ENCODE assay signal across 15 cellular contexts in the genomic region with DNA sequence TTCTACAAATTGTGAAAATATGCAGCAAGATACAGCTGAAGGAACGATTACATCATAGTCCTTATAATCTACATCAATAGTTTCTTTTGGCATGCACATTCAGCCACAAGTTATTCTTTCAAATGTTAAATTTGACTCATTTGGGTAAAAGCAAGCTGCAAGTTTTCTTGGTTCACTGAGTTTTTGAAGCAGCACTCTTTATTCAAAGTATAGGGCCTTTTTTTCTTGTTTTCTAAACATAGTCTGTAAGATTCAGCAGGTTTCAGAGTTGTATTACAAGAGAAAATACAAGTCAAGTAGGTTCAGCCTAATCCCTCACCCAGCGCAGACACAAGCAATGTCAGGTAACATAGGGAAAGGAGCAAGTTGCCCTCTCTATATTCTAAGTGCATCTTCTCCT.
DNase-seq lines count a peak whose midpoint lies in the region; ATAC-seq, FAIRE-seq and TF ChIP-seq lines count a peak whose summit lies in the region.
"Had no signal": no experiment of that assay in that cellular context is flagged by ENCODE, and none has a peak within 500 bp of the region (broad histone marks: within the 10 kb centered on the region; RNA-seq: fewer than 3 reads in every experiment).

No MANE protein-coding gene starts in this region.

- intact Hi-C loops in activated CD4-positive, alpha-beta T cell treated with anti-CD3 and anti-CD28 coated beads, Interleukin-2, amount 10 ng/mL, durations not matched to agents 24 days and 14 days (cut with micrococcal nuclease), result no loop called here

- no peaks in the 10 kb centered on the region for H3K4me1 Mint-ChIP-seq in astrocyte (ENCODE audit: low read depth, unreplicated experiment)
- no peaks in the 10 kb centered on the region for H3K4me1 Mint-ChIP-seq in activated CD4-positive, alpha-beta T cell treated with anti-CD3 and anti-CD28 coated beads, Interleukin-2, amount 10 ng/mL, durations not matched to agents 24 days and 14 days
- H3K4me1 Mint-ChIP-seq: stimulated activated memory B cell treated with anti-CD40 and anti-IgM and Interleukin-4, amounts not matched to agents 10 μg/mL and 1 μg/mL and 100 μg/mL, for 72 hours had no signal

- no peak overlapping the region for H3K4me3 ChIP-seq in astrocyte (ENCODE audit: insufficient read depth, low read depth, low read length)
- H3K4me3 ChIP-seq: prostate gland had no signal

- no peaks in the 10 kb centered on the region for H3K27me3 Mint-ChIP-seq in astrocyte (ENCODE audit: low read depth, unreplicated experiment)
- no peaks in the 10 kb centered on the region for H3K27me3 Mint-ChIP-seq in activated CD4-positive, alpha-beta T cell treated with anti-CD3 and anti-CD28 coated beads, Interleukin-2, amount 10 ng/mL, durations not matched to agents 24 days and 14 days
- H3K27me3 Mint-ChIP-seq: stimulated activated memory B cell treated with anti-CD40 and anti-IgM and Interleukin-4, amounts not matched to agents 10 μg/mL and 1 μg/mL and 100 μg/mL, for 72 hours had no signal

- H3K36me3 ChIP-seq in astrocyte (ENCODE audit: insufficient read depth, low read length), result no peaks in the 10 kb centered on the region
- H3K36me3 ChIP-seq: prostate gland had no signal

- no peaks in the 10 kb centered on the region for H3K79me2 ChIP-seq in astrocyte (ENCODE audit: insufficient read depth, low read length)

- no peaks in the 10 kb centered on the region for H3K9me3 ChIP-seq in astrocyte (ENCODE audit: insufficient read depth, low read depth, low read length)
- H3K9me3 ChIP-seq: prostate gland had no signal

- H2AFZ ChIP-seq in astrocyte (ENCODE audit: low read depth, low read length), result no peak overlapping the region

- no peak overlapping the region for H3K4me3 Mint-ChIP-seq in astrocyte (ENCODE audit: unreplicated experiment)
- no peak overlapping the region for H3K4me3 Mint-ChIP-seq in activated CD4-positive, alpha-beta T cell treated with anti-CD3 and anti-CD28 coated beads, Interleukin-2, amount 10 ng/mL, durations not matched to agents 24 days and 14 days
- H3K4me3 Mint-ChIP-seq: stimulated activated memory B cell treated with anti-CD40 and anti-IgM and Interleukin-4, amounts not matched to agents 10 μg/mL and 1 μg/mL and 100 μg/mL, for 72 hours had no signal

- H3K27me3 ChIP-seq in astrocyte (ENCODE audit: insufficient read depth, low read length), result peaks cover 6% of the 10 kb centered on the region

- H3K36me3 Mint-ChIP-seq in astrocyte (ENCODE audit: low read depth, unreplicated experiment), result no peaks in the 10 kb centered on the region
- no peaks in the 10 kb centered on the region for H3K36me3 Mint-ChIP-seq in activated CD4-positive, alpha-beta T cell treated with anti-CD3 and anti-CD28 coated beads, Interleukin-2, amount 10 ng/mL, durations not matched to agents 24 days and 14 days (ENCODE audit: low read depth)
- H3K36me3 Mint-ChIP-seq: stimulated activated memory B cell treated with anti-CD40 and anti-IgM and Interleukin-4, amounts not matched to agents 10 μg/mL and 1 μg/mL and 100 μg/mL, for 72 hours had no signal

- TF ChIP-seq CTCF in astrocyte (IDR thresholded peaks at IDR 0.05; ENCODE audit: insufficient read depth, low read depth, low read length), result no peak

- no peak overlapping the region for H3K4me2 ChIP-seq in astrocyte (ENCODE audit: low read length)

- no peak overlapping the region for H3K27ac ChIP-seq in astrocyte (ENCODE audit: low read depth, low read length)
- H3K27ac ChIP-seq: prostate gland had no signal

- peak; percentile 47 for ATAC-seq in GM18520 (IDR thresholded peaks at IDR 0.05; ENCODE audit: unreplicated experiment)
- peak; percentile 40 for ATAC-seq in GM21576 (IDR thresholded peaks at IDR 0.05; ENCODE audit: unreplicated experiment)
- ATAC-seq in HG03045 (IDR thresholded peaks at IDR 0.05; ENCODE audit: unreplicated experiment), result peak; percentile 71
- no peak for ATAC-seq in stimulated activated naive CD8-positive, alpha-beta T cell treated with anti-CD3 and anti-CD28 coated beads, Interleukin-15, Interleukin-2, amounts not matched to agents 100 U/mL and 50 U/mL, for 24 hours
- ATAC-seq: stimulated activated memory B cell treated with anti-CD40 and anti-IgM and Interleukin-4, amounts not matched to agents 10 μg/mL and 1 μg/mL and 100 μg/mL, for 72 hours had no signal

- no peak for FAIRE-seq in astrocyte (lab: Jason Lieb, UNC)

- peak; percentile 31 for DNase-seq in astrocyte (ENCODE audit: low read depth)
- no peak for DNase-seq in DMS53 treated with DMSO at 0.1 percent for 48 hours (lab: John Stamatoyannopoulos, UW; ENCODE audit: unreplicated experiment)
- DNase-seq in NCI-H1694 (lab: John Stamatoyannopoulos, UW), result no peak
- DNase-seq in stimulated activated naive CD8-positive, alpha-beta T cell treated with anti-CD3 and anti-CD28 coated beads, Interleukin-15, Interleukin-2, amounts not matched to agents 100 U/mL and 50 U/mL, for 24 hours, result no peak
- DNase-seq in activated CD4-positive, alpha-beta T cell treated with anti-CD3 and anti-CD28 coated beads, Interleukin-2, amount 10 ng/mL, durations not matched to agents 24 days and 14 days, result no peak
- DNase-seq: activated T-cell treated with anti-CD3 and anti-CD28 coated beads, Interleukin-2, amount 50 U/mL, for 48 hours; amygdala; DMS53; islet precursor cell; stimulated activated CD4-positive, alpha-beta T cell treated with anti-CD3 and anti-CD28 coated beads, Interleukin-1b, Interleukin-23, amount 100 ng/mL, for 48 hours had no signal

- H3K4me1 ChIP-seq in astrocyte (ENCODE audit: insufficient read depth, low read length), result no peaks in the 10 kb centered on the region
- H3K4me1 ChIP-seq: prostate gland had no signal

- H4K20me1 ChIP-seq in astrocyte (ENCODE audit: insufficient read depth, low read length), result no peaks in the 10 kb centered on the region

- H3K9me3 Mint-ChIP-seq in astrocyte (ENCODE audit: unreplicated experiment), result no peaks in the 10 kb centered on the region
- no peaks in the 10 kb centered on the region for H3K9me3 Mint-ChIP-seq in activated CD4-positive, alpha-beta T cell treated with anti-CD3 and anti-CD28 coated beads, Interleukin-2, amount 10 ng/mL, durations not matched to agents 24 days and 14 days
- H3K9me3 Mint-ChIP-seq: stimulated activated memory B cell treated with anti-CD40 and anti-IgM and Interleukin-4, amounts not matched to agents 10 μg/mL and 1 μg/mL and 100 μg/mL, for 72 hours had no signal

- H3K9ac ChIP-seq in astrocyte (ENCODE audit: low read length), result no peak overlapping the region

- H3K27ac Mint-ChIP-seq in astrocyte (ENCODE audit: unreplicated experiment), result no peak overlapping the region
- H3K27ac Mint-ChIP-seq in activated CD4-positive, alpha-beta T cell treated with anti-CD3 and anti-CD28 coated beads, Interleukin-2, amount 10 ng/mL, durations not matched to agents 24 days and 14 days, result no peak overlapping the region
- H3K27ac Mint-ChIP-seq: stimulated activated memory B cell treated with anti-CD40 and anti-IgM and Interleukin-4, amounts not matched to agents 10 μg/mL and 1 μg/mL and 100 μg/mL, for 72 hours had no signal
